1 cellular context compared by ENCODE assay signal in the genomic region with DNA sequence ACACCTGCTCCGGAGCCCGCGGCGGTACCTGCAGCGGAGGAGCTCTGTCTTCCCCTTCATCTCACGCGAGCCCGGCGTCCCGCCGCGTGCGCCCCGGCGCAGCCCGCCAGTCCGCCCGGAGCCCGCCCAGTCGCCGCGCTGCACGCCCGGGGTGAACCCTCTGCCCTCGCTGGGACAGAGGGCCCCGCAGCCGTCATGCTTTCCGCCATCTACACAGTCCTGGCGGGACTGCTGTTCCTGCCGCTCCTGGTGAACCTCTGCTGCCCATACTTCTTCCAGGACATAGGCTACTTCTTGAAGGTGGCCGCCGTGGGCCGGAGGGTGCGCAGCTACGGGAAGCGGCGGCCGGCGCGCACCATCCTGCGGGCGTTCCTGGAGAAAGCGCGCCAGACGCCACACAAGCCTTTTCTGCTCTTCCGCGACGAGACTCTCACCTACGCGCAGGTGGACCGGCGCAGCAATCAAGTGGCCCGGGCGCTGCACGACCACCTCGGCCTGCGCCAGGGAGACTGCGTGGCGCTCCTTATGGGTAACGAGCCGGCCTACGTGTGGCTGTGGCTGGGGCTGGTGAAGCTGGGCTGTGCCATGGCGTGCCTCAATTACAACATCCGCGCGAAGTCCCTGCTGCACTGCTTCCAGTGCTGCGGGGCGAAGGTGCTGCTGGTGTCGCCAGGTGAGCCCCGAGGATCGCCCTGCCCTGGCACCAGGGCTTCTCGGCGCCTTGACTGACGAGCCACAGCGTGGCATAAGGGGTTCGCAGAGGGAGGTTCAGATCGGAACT.
TF ChIP-seq lines count a peak whose summit lies in the region.

No MANE protein-coding gene starts in this region.

TF ChIP-seq in HepG2, 621 proteins besides CTCF, POLR2A, EP300 and RAD21 (continued from another document and continues in another):
- TF ChIP-seq DRAP1 (CRISPR knock-in tag; IDR thresholded peaks at IDR 0.05) (no peak), SCMH1 (CRISPR knock-in tag; IDR thresholded peaks at IDR 0.05; ENCODE audit: borderline replicate concordance) (no peak), ZNF530 (CRISPR knock-in tag; IDR thresholded peaks at IDR 0.05; ENCODE audit: low read depth) (no peak), ZBTB8A (CRISPR knock-in tag; IDR thresholded peaks at IDR 0.05; ENCODE audit: borderline replicate concordance, low read depth) (no peak), ZNF567 (CRISPR knock-in tag; IDR thresholded peaks at IDR 0.05; ENCODE audit: borderline replicate concordance) (peak; percentile 70; the same call in 1 of the 2 replicates), ZBTB7A (CRISPR knock-in tag; IDR thresholded peaks at IDR 0.05) (0 out of 2 replicates have a peak, but pooled peaks have one; percentile 61), ZNF512 (CRISPR knock-in tag; IDR thresholded peaks at IDR 0.05) (0 out of 2 replicates have a peak, but pooled peaks have one; percentile 29), ZNF709 (CRISPR knock-in tag; IDR thresholded peaks at IDR 0.05) (peak; percentile 47; the same call in 1 of the 2 replicates), THAP7 (CRISPR knock-in tag; IDR thresholded peaks at IDR 0.05) (no peak), GATA4 (IDR thresholded peaks at IDR 0.05; ENCODE audit: borderline replicate concordance, low read depth) (no peak), MXI1 (IDR thresholded peaks at IDR 0.05; ENCODE audit: borderline replicate concordance, low read depth, low read length) (no peak; the same call in 2 of the 3 replicates), KIAA2018 (CRISPR knock-in tag; IDR thresholded peaks at IDR 0.05; ENCODE audit: borderline replicate concordance) (no peak), ZNF878 (CRISPR knock-in tag; IDR thresholded peaks at IDR 0.05) (no peak), ZFP91 (CRISPR knock-in tag; IDR thresholded peaks at IDR 0.05; ENCODE audit: borderline replicate concordance) (peak; percentile 15), HNF4G (IDR thresholded peaks at IDR 0.05; ENCODE audit: borderline replicate concordance, low read depth, low read length) (no peak), HNF4G (CRISPR knock-in tag; IDR thresholded peaks at IDR 0.05; ENCODE audit: borderline replicate concordance, low read depth) (no peak), ZNF850 (CRISPR knock-in tag; conservative IDR thresholded peaks at IDR 0.05) (no peak), FOXP1 (IDR thresholded peaks at IDR 0.05) (no peak), FOXP1 (CRISPR knock-in tag; IDR thresholded peaks at IDR 0.05) (no peak), ZNF337 (CRISPR knock-in tag; IDR thresholded peaks at IDR 0.05; ENCODE audit: borderline replicate concordance, low read depth) (no peak; the same call in 1 of the 2 replicates), FIP1L1 (IDR thresholded peaks at IDR 0.05; ENCODE audit: borderline replicate concordance, insufficient read depth, low read depth, low read length) (no peak), PATZ1 (CRISPR knock-in tag; IDR thresholded peaks at IDR 0.05) (no peak), ZNF547 (CRISPR knock-in tag; IDR thresholded peaks at IDR 0.05) (peak; percentile 70), SRSF4 (IDR thresholded peaks at IDR 0.05; ENCODE audit: low read depth, low read length, poor library complexity, severe bottlenecking) (no peak), ZSCAN25 (CRISPR knock-in tag; IDR thresholded peaks at IDR 0.05) (no peak), IRF2 (CRISPR knock-in tag; IDR thresholded peaks at IDR 0.05) (no peak)
- TF ChIP-seq, protein P1, sequence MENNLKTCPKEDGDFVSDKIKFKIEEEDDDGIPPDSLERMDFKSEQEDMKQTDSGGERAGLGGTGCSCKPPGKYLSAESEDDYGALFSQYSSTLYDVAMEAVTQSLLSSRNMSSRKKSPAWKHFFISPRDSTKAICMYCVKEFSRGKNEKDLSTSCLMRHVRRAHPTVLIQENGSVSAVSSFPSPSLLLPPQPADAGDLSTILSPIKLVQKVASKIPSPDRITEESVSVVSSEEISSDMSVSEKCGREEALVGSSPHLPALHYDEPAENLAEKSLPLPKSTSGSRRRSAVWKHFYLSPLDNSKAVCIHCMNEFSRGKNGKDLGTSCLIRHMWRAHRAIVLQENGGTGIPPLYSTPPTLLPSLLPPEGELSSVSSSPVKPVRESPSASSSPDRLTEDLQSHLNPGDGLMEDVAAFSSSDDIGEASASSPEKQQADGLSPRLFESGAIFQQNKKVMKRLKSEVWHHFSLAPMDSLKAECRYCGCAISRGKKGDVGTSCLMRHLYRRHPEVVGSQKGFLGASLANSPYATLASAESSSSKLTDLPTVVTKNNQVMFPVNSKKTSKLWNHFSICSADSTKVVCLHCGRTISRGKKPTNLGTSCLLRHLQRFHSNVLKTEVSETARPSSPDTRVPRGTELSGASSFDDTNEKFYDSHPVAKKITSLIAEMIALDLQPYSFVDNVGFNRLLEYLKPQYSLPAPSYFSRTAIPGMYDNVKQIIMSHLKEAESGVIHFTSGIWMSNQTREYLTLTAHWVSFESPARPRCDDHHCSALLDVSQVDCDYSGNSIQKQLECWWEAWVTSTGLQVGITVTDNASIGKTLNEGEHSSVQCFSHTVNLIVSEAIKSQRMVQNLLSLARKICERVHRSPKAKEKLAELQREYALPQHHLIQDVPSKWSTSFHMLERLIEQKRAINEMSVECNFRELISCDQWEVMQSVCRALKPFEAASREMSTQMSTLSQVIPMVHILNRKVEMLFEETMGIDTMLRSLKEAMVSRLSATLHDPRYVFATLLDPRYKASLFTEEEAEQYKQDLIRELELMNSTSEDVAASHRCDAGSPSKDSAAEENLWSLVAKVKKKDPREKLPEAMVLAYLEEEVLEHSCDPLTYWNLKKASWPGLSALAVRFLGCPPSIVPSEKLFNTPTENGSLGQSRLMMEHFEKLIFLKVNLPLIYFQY (CRISPR knock-in tag; IDR thresholded peaks at IDR 0.05; ENCODE audit: borderline replicate concordance): no peak
- TF ChIP-seq, protein P2, sequence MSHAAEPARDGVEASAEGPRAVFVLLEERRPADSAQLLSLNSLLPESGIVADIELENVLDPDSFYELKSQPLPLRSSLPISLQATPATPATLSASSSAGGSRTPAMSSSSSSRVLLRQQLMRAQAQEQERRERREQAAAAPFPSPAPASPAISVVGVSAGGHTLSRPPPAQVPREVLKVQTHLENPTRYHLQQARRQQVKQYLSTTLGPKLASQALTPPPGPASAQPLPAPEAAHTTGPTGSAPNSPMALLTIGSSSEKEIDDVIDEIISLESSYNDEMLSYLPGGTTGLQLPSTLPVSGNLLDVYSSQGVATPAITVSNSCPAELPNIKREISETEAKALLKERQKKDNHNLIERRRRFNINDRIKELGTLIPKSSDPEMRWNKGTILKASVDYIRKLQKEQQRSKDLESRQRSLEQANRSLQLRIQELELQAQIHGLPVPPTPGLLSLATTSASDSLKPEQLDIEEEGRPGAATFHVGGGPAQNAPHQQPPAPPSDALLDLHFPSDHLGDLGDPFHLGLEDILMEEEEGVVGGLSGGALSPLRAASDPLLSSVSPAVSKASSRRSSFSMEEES (CRISPR knock-in tag; IDR thresholded peaks at IDR 0.05): no peak
- TF ChIP-seq, protein P3, sequence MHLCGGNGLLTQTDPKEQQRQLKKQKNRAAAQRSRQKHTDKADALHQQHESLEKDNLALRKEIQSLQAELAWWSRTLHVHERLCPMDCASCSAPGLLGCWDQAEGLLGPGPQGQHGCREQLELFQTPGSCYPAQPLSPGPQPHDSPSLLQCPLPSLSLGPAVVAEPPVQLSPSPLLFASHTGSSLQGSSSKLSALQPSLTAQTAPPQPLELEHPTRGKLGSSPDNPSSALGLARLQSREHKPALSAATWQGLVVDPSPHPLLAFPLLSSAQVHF (CRISPR knock-in tag; IDR thresholded peaks at IDR 0.05): no peak
